8 cellular contexts compared by ENCODE assay signal in the genomic region with DNA sequence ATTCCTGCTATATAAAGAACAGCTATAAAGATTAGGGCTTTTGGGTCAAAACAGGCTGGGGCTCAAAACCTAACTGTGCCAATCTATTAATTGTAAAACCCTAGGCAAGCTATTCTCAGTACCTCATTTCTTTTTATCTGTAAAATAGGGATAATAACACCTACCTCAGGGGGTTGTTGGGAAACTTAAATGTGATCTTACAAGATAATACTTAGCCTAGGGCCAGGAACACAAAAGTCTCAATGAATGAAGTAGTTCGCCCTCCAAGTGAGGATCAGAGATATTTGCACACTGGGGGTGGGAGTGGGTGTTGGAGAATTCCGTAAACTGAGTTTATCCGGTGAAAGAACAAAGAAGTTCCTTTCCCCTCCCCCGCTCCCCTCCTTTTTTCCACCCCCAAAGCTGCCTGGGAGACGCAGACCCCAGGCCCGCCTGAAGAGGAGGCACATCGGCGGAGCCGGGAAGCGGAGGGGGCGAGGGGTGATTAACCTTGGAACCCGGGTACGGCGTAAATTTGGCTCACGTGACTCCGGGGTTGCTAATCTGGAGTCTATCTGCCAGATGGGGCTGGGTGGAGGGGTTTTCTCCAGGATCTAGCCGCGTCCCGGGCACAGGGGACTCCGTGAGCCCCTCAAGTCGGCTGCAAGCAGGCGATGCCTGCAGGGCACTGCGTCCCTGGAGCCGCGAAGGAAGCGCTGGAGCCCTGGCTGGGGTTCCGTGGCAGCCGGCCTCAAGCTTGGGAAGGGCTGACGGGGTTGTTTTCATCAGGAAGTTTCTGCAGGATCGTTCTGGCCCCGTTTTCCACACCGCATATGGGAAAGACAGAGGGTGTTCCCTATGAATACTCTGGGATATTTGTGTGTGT. TPM values are rescaled to one million over a fixed set of nuclear protein-coding genes. Genes with fewer than 3 reads are reported as not detected.
A peak's percentile ranks its signal among the peaks of the same experiment; 100 is the strongest.
DNase-seq lines count a peak whose midpoint lies in the region; ATAC-seq, FAIRE-seq and TF ChIP-seq lines count a peak whose summit lies in the region.

No MANE protein-coding gene starts in this region.

- H3K27ac Mint-ChIP-seq in natural killer cell: no peak overlapping the region

- H3K9me3 Mint-ChIP-seq in natural killer cell: no peaks in the 10 kb centered on the region

- peak overlapping the region; percentile 72 for H3K9ac ChIP-seq in endothelial cell of umbilical vein (replicated peaks; ENCODE audit: extremely low read depth, insufficient read depth, low read length)

- POLR2A ChIA-PET in endothelial cell of umbilical vein (lab: Charles Lee): no interaction called here

- H3K9me1 ChIP-seq in endothelial cell of umbilical vein (replicated peaks; ENCODE audit: control insufficient read depth, extremely low read depth, insufficient read depth, low read length): no peaks in the 10 kb centered on the region

- intact Hi-C loops in endothelial cell of umbilical vein (cut with micrococcal nuclease) (loop anchor here (1.0 to 10.0 kb wide), 3 partner anchors 45 to 947 kb away; no protein-coding TSS in a partner anchor), natural killer cell (cut with micrococcal nuclease) (loop anchor here (5.0 kb wide), 1 partner anchor 95 kb away; no protein-coding TSS in a partner anchor)

- H4K20me1 ChIP-seq in endothelial cell of umbilical vein (replicated peaks; ENCODE audit: control insufficient read depth, extremely low read depth, insufficient read depth, low read length): no peaks in the 10 kb centered on the region

- no peaks in the 10 kb centered on the region for H3K36me3 ChIP-seq in endothelial cell of umbilical vein (ENCODE audit: control insufficient read depth in 2 of 2, extremely low read depth in 1 of 2, insufficient read depth in 2 of 2, low read length in 2 of 2)
- H3K36me3 ChIP-seq in effector memory CD4-positive, alpha-beta T cell (ENCODE audit: control insufficient read depth, insufficient read depth, low read length): no peaks in the 10 kb centered on the region

- peak; percentile 77 for FAIRE-seq in endothelial cell of umbilical vein (lab: Jason Lieb, UNC)

- BruUV-seq in endothelial cell of umbilical vein (replicated peaks; lab: Mats Ljungman, UMichigan): no TSS peak

- TF ChIP-seq POLR2A in endothelial cell of umbilical vein (IDR thresholded peaks at IDR 0.05; ENCODE audit: low read depth, low read length): no peak

- TF ChIP-seq CTCF in endothelial cell of umbilical vein (IDR thresholded peaks at IDR 0.05; ENCODE audit: extremely low read depth in 1 of 2, insufficient read depth in 1 of 2, low read depth in 1 of 2, low read length in 2 of 2) (no peak), natural killer cell (IDR thresholded peaks at IDR 0.05) (no peak)

- DNase-seq in AG20443 (ENCODE audit: low spot score) (peak; percentile 70), M059J (ENCODE audit: low read depth) (peak; percentile 39), endothelial cell of umbilical vein (ENCODE audit: low read depth, low spot score) (peak; percentile 64), natural killer cell (no peak), OCI-M1 (lab: John Stamatoyannopoulos, UW) (no peak)
- no peak for DNase-seq in effector memory CD4-positive, alpha-beta T cell
- DNase-seq in activated CD8-positive, alpha-beta memory T cell treated with anti-CD3 and anti-CD28 coated beads, Interleukin-2, amount 50 U/mL, for 4 hours: no peak

- H3K36me3 Mint-ChIP-seq in natural killer cell: no peaks in the 10 kb centered on the region

- ATAC-seq in natural killer cell: no peak
- no peak for ATAC-seq in HG03342 (IDR thresholded peaks at IDR 0.05; ENCODE audit: unreplicated experiment)

- dilution Hi-C loops in endothelial cell of umbilical vein (cut with MboI; ENCODE audit: extremely low pct_ligation_motif_present, low sequenced_read_pairs): no loop called here

- peak overlapping the region; percentile 89 for H2AFZ ChIP-seq in endothelial cell of umbilical vein (ENCODE audit: low read depth, low read length)

- peak overlapping the region; percentile 48 for H3K27ac ChIP-seq in endothelial cell of umbilical vein (ENCODE audit: insufficient read depth, low read depth, low read length)
- H3K27ac ChIP-seq in effector memory CD4-positive, alpha-beta T cell (ENCODE audit: insufficient read depth, low read length, poor library complexity, severe bottlenecking): no peak overlapping the region

- peak overlapping the region; percentile 48 to 67 (median 66) for H3K4me3 ChIP-seq in endothelial cell of umbilical vein (replicated peaks in 1 of 3; ENCODE audit: insufficient read depth in 1 of 3, low read depth in 1 of 3, low read length in 3 of 3)
- H3K4me3 ChIP-seq in effector memory CD4-positive, alpha-beta T cell (ENCODE audit: insufficient read depth, low read depth, low read length, poor library complexity, severe bottlenecking): no peak overlapping the region

- H3K9me3 ChIP-seq in endothelial cell of umbilical vein (replicated peaks; ENCODE audit: control insufficient read depth, insufficient read depth, low read length): no peaks in the 10 kb centered on the region
- no peaks in the 10 kb centered on the region for H3K9me3 ChIP-seq in effector memory CD4-positive, alpha-beta T cell (ENCODE audit: control insufficient read depth, low read length)

- H3K4me1 ChIP-seq in endothelial cell of umbilical vein (ENCODE audit: control insufficient read depth, extremely low read depth, insufficient read depth, low read length): peaks cover 29% of the 10 kb centered on the region
- H3K4me1 ChIP-seq in effector memory CD4-positive, alpha-beta T cell (ENCODE audit: control insufficient read depth, insufficient read depth, low read length, poor library complexity, severe bottlenecking): peaks cover 7% of the 10 kb centered on the region

- peak overlapping the region; percentile 94 for H3K4me2 ChIP-seq in endothelial cell of umbilical vein (ENCODE audit: insufficient read depth, low read length)

- peak overlapping the region; percentile 81 for H3K4me3 Mint-ChIP-seq in natural killer cell

- H3K4me1 Mint-ChIP-seq in natural killer cell: peaks cover 12 to 13% of the 10 kb centered on the region in 2 donors

- peaks cover 36% of the 10 kb centered on the region for H3K79me2 ChIP-seq in endothelial cell of umbilical vein (ENCODE audit: control insufficient read depth, insufficient read depth, low read length)

- peaks cover 0 to 2% of the 10 kb centered on the region in 2 experiments for H3K27me3 ChIP-seq in endothelial cell of umbilical vein (ENCODE audit: control insufficient read depth in 2 of 2, insufficient read depth in 2 of 2, low read length in 2 of 2)
- H3K27me3 ChIP-seq in effector memory CD4-positive, alpha-beta T cell (replicated peaks; ENCODE audit: control insufficient read depth, insufficient read depth, low read length, poor library complexity, severe bottlenecking): peaks cover 8% of the 10 kb centered on the region

- peaks cover 25 to 27% of the 10 kb centered on the region in 2 donors for H3K27me3 Mint-ChIP-seq in natural killer cell (ENCODE audit: low read depth in 2 of 2)

- CTCF ChIA-PET in endothelial cell of umbilical vein (lab: Charles Lee): interaction anchor here (0.8 to 2.4 kb wide), 9 partner anchors 11 to 100 kb away, joined by 3 to 14 read pairs (median 4); no protein-coding TSS in a partner anchor

TF ChIP-seq in endothelial cell of umbilical vein, 7 proteins besides CTCF, POLR2A, EP300 and RAD21:
- TF ChIP-seq JUN (IDR thresholded peaks at IDR 0.05; ENCODE audit: borderline replicate concordance, insufficient read depth, insufficient read length, low read depth) (no peak), MYC (IDR thresholded peaks at IDR 0.05; ENCODE audit: low read depth, low read length) (no peak), GATA2 (IDR thresholded peaks at IDR 0.05; ENCODE audit: insufficient read depth, insufficient read length, low read depth, low read length) (no peak), FOS (IDR thresholded peaks at IDR 0.05; ENCODE audit: borderline replicate concordance, insufficient read depth, low read length) (no peak), EZH2 (IDR thresholded peaks at IDR 0.05; ENCODE audit: borderline replicate concordance, low read depth, low read length, severe bottlenecking) (no peak), POLR2AphosphoS5 (IDR thresholded peaks at IDR 0.05; ENCODE audit: insufficient read depth, low read depth, low read length) (no peak)
- TF ChIP-seq, protein P1, sequence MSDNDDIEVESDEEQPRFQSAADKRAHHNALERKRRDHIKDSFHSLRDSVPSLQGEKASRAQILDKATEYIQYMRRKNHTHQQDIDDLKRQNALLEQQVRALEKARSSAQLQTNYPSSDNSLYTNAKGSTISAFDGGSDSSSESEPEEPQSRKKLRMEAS (IDR thresholded peaks at IDR 0.05; ENCODE audit: insufficient read depth, insufficient read length): no peak

RNA-seq across cellular contexts. Expression of a gene that starts 1.3 kb away (rescaled TPM):
- total RNA-seq in M059J (2014; rRNA removed; shearing (Covaris generic)): 27.2 and 50.6 TPM in 2 replicates
- 156 and 264 TPM in 2 replicates for total RNA-seq in endothelial cell of umbilical vein
- polyA plus RNA-seq in endothelial cell of umbilical vein: 86.4 and 97.3 TPM in 2 replicates
- 56.4 and 60.5 TPM in 2 replicates for polyA plus RNA-seq in endothelial cell of umbilical vein (2011; cell fraction: cytosol; rRNA removed)
- polyA plus RNA-seq in endothelial cell of umbilical vein (2011; cell fraction: nucleus; rRNA removed): 106 and 108 TPM in 2 replicates
- polyA plus RNA-seq in endothelial cell of umbilical vein (2012): 37.0 and 88.8 TPM in 2 replicates
- polyA minus RNA-seq in endothelial cell of umbilical vein: 119 and 146 TPM in 2 replicates
- polyA minus RNA-seq in endothelial cell of umbilical vein (2011; cell fraction: cytosol; rRNA and poly(A)+ RNA removed): 55.5 TPM
- polyA minus RNA-seq in endothelial cell of umbilical vein (2011; cell fraction: nucleus; rRNA and poly(A)+ RNA removed): 52.4 and 55.8 TPM in 2 replicates
- 1 to 10 TPM in 1 of 3 donors, under 1 TPM in 2; 0.35 to 1.4 (median 0.88) TPM for total RNA-seq in natural killer cell

Comparison
In these comparisons a context has a peak if more than half of its experiments do, and no peak if none do; other contexts are left out.
1. DNase-seq: peak in AG20443 (single experiment), M059J (single experiment) and endothelial cell of umbilical vein (single experiment); none in natural killer cell (single experiment), effector memory CD4-positive, alpha-beta T cell (0 of 3), activated CD8-positive, alpha-beta memory T cell treated with anti-CD3 and anti-CD28 coated beads, Interleukin-2, amount 50 U/mL, for 4 hours (single experiment) and OCI-M1 (single experiment).
2. RNA of a gene that starts 1.3 kb away (total RNA-seq): 156 to 264 TPM in endothelial cell of umbilical vein and 27.2 to 50.6 TPM in M059J; 0.35 to 1.4 TPM in natural killer cell; every median in the first group is over 10 times any median in the second.